ENCODE assay signal across 1 cellular context in the genomic region with DNA sequence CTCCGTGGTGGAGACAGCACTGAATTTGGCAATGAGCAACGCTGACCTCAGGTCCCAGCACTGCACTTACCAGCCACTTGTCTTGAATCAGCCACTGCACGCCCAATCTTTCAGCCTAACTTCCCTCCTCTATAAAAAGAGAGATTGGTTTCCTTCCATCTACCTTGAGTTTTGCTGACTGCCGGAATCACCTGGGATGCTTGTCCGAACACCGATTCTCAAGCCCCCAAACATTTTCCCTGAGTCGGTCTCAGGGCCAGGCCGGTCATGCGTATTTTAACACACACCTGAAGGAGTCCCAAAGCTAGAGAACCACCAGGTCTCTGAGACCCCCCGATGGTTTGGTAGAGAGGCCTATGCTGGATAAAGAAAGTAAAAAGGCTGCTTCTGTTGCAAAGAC.
TF ChIP-seq lines count a peak whose summit lies in the region.

No MANE protein-coding gene starts in this region.

TF ChIP-seq in H1, 55 proteins besides CTCF, POLR2A, EP300 and RAD21:
- TF ChIP-seq, protein P1, sequence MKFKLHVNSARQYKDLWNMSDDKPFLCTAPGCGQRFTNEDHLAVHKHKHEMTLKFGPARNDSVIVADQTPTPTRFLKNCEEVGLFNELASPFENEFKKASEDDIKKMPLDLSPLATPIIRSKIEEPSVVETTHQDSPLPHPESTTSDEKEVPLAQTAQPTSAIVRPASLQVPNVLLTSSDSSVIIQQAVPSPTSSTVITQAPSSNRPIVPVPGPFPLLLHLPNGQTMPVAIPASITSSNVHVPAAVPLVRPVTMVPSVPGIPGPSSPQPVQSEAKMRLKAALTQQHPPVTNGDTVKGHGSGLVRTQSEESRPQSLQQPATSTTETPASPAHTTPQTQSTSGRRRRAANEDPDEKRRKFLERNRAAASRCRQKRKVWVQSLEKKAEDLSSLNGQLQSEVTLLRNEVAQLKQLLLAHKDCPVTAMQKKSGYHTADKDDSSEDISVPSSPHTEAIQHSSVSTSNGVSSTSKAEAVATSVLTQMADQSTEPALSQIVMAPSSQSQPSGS (IDR thresholded peaks at IDR 0.05; ENCODE audit: low read length): no peak
- no peak for TF ChIP-seq BRCA1 (IDR thresholded peaks at IDR 0.05; ENCODE audit: low read depth, low read length)
- no peak for TF ChIP-seq SIRT6 (IDR thresholded peaks at IDR 0.05; ENCODE audit: low read length)
- TF ChIP-seq CTBP2 (IDR thresholded peaks at IDR 0.05; ENCODE audit: borderline replicate concordance, insufficient read depth, insufficient read length, low read length): no peak
- no peak for TF ChIP-seq SIN3A (conservative IDR thresholded peaks at IDR 0.05 in 1 of 2, IDR thresholded peaks at IDR 0.05 in 1 of 2; ENCODE audit: low read depth in 1 of 2, low read length in 2 of 2)
- no peak for TF ChIP-seq HDAC6 (IDR thresholded peaks at IDR 0.05; ENCODE audit: low read depth, low read length)
- TF ChIP-seq BCL11A (IDR thresholded peaks at IDR 0.05; ENCODE audit: low read depth in 2 of 2, low read length in 2 of 2): no peak
- TF ChIP-seq ASH2L (IDR thresholded peaks at IDR 0.05; ENCODE audit: low read length): no peak
- no peak for TF ChIP-seq RBBP5 (IDR thresholded peaks at IDR 0.05; ENCODE audit: borderline replicate concordance, low read depth, low read length)
- no peak for TF ChIP-seq CBX5 (IDR thresholded peaks at IDR 0.05; ENCODE audit: low read depth, low read length)
- TF ChIP-seq, protein P2, sequence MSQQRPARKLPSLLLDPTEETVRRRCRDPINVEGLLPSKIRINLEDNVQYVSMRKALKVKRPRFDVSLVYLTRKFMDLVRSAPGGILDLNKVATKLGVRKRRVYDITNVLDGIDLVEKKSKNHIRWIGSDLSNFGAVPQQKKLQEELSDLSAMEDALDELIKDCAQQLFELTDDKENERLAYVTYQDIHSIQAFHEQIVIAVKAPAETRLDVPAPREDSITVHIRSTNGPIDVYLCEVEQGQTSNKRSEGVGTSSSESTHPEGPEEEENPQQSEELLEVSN (IDR thresholded peaks at IDR 0.05): no peak
- TF ChIP-seq TCF12 (IDR thresholded peaks at IDR 0.05; ENCODE audit: low read depth, low read length): no peak
- TF ChIP-seq YY1 (IDR thresholded peaks at IDR 0.05; ENCODE audit: low read depth, low read length): no peak
- no peak for TF ChIP-seq PHF8 (conservative IDR thresholded peaks at IDR 0.05; ENCODE audit: low read depth, low read length)
- TF ChIP-seq RXRA (IDR thresholded peaks at IDR 0.05; ENCODE audit: insufficient read depth, low read depth, low read length): no peak
TF ChIP-seq in H1: peak in this region for 0.
